ENCODE assay signal across 28 cellular contexts in genomic region chr3:162022931-162023330, GRCh38.
"Had no signal": no experiment of that assay in that cellular context is flagged by ENCODE, and none has a peak within 500 bp of the region (broad histone marks: within the 10 kb centered on the region; RNA-seq: fewer than 3 reads in every experiment).

No MANE protein-coding gene starts in this region.

- H3K27ac ChIP-seq: brain microvascular endothelial cell, heart left ventricle, left ventricle myocardium inferior, ovary, prostate gland, right atrium auricular region, spleen, testis, transverse colon, uterus had no signal

- H3K27me3 Mint-ChIP-seq: activated CD8-positive, alpha-beta T cell treated with anti-CD3 and anti-CD28 coated beads for 36 hours; activated T-helper 17 cell treated with anti-CD3 and anti-CD28 coated beads, Interleukin-2, amount 50 U/mL, for 72 hours; naive B cell had no signal

- DNase-seq: activated CD4-positive, alpha-beta T cell treated with anti-CD3 and anti-CD28 coated beads for 1 hour; activated CD4-positive, alpha-beta T cell treated with anti-CD3 and anti-CD28 coated beads, Interleukin-2, amount 50 U/mL, for 1 hour; activated CD8-positive, alpha-beta T cell treated with anti-CD3 and anti-CD28 coated beads for 36 hours; activated gamma-delta T cell treated with Interleukin-2 at 50 U/mL for 16 hours; activated naive CD4-positive, alpha-beta T cell treated with anti-CD3 and anti-CD28 coated beads, Interleukin-2, amount 50 U/mL, for 16 hours; activated T-cell treated with anti-CD3 and anti-CD28 coated beads, Interleukin-2, amount 50 U/mL, for 4 hours; amniotic stem cell; brain microvascular endothelial cell; cortex of kidney; endodermal cell; foreskin fibroblast; heart left ventricle; left ventricle myocardium inferior; naive B cell; nephron progenitor cell; ovary; spleen; stimulated activated naive CD4-positive, alpha-beta T cell; T-helper 2 cell; testis; transverse colon; uterus had no signal

- H3K4me3 ChIP-seq: heart left ventricle, left ventricle myocardium inferior, lung, ovary, prostate gland, right atrium auricular region, spleen, testis, transverse colon, uterus had no signal

- FAIRE-seq: astrocyte had no signal

- H3K9me3 ChIP-seq: heart left ventricle, left ventricle myocardium inferior, ovary, prostate gland, right atrium auricular region, spleen, testis, uterus had no signal

- H3K36me3 Mint-ChIP-seq: naive B cell had no signal

- H3K27ac Mint-ChIP-seq: activated CD8-positive, alpha-beta T cell treated with anti-CD3 and anti-CD28 coated beads for 36 hours; activated T-helper 17 cell treated with anti-CD3 and anti-CD28 coated beads, Interleukin-2, amount 50 U/mL, for 72 hours; endodermal cell; naive B cell; nephron progenitor cell had no signal

- H3K9me3 Mint-ChIP-seq: endodermal cell had no signal

- H3K4me1 Mint-ChIP-seq: activated T-helper 17 cell treated with anti-CD3 and anti-CD28 coated beads, Interleukin-2, amount 50 U/mL, for 72 hours; naive B cell had no signal

- H3K4me1 ChIP-seq: heart left ventricle, left ventricle myocardium inferior, prostate gland, right atrium auricular region, spleen, testis, transverse colon, uterus had no signal

- H3K4me3 Mint-ChIP-seq: activated CD8-positive, alpha-beta T cell treated with anti-CD3 and anti-CD28 coated beads for 36 hours; activated T-cell treated with anti-CD3 and anti-CD28 coated beads, Interleukin-2, amount 50 U/mL, for 4 hours; activated T-helper 17 cell treated with anti-CD3 and anti-CD28 coated beads, Interleukin-2, amount 50 U/mL, for 72 hours; endodermal cell; naive B cell; nephron progenitor cell had no signal

- H3K27me3 ChIP-seq: brain microvascular endothelial cell, heart left ventricle, ovary, right atrium auricular region, spleen, testis, transverse colon, uterus had no signal

- H3K36me3 ChIP-seq: brain microvascular endothelial cell, heart left ventricle, left ventricle myocardium inferior, ovary, prostate gland, right atrium auricular region, spleen, transverse colon, uterus had no signal

- ATAC-seq: activated CD8-positive, alpha-beta T cell treated with anti-CD3 and anti-CD28 coated beads for 36 hours; activated T-cell treated with anti-CD3 and anti-CD28 coated beads, Interleukin-2, amount 50 U/mL, for 4 hours; activated T-helper 17 cell treated with anti-CD3 and anti-CD28 coated beads, Interleukin-2, amount 50 U/mL, for 72 hours; esophagus mucosa; heart left ventricle had no signal
